ENCODE assay signal across 21 cellular contexts in genomic region chr5:14374100-14374499, GRCh38.
DNase-seq lines count a peak whose midpoint lies in the region; ATAC-seq and TF ChIP-seq lines count a peak whose summit lies in the region.
"Had no signal": no experiment of that assay in that cellular context is flagged by ENCODE, and none has a peak within 500 bp of the region (broad histone marks: within the 10 kb centered on the region; RNA-seq: fewer than 3 reads in every experiment).

No MANE protein-coding gene starts in this region.

- H3K27ac ChIP-seq in epithelial cell of prostate = peak overlapping the region; percentile 25
- H3K27ac ChIP-seq: HL-60, SJSA1, tibial nerve, WERI-Rb-1 had no signal

- DNase-seq in NCI-H526 treated with DMSO at 0.1 percent for 48 hours (lab: John Stamatoyannopoulos, UW) = peak; percentile 19
- peak; percentile 16 for DNase-seq in epithelial cell of prostate (ENCODE audit: low read depth, low spot score)
- DNase-seq in renal cortical epithelial cell (ENCODE audit: low read depth) = peak; percentile 14
- no peak for DNase-seq in NCI-H1694 treated with DMSO at 0.1 percent for 48 hours (lab: John Stamatoyannopoulos, UW)
- DNase-seq: activated CD4-positive, alpha-beta T cell treated with anti-CD3 and anti-CD28 coated beads, Interleukin-2, amount 50 U/mL, for 48 hours; activated effector memory CD4-positive, alpha-beta T cell treated with anti-CD3 and anti-CD28 coated beads, Interleukin-2, amount 50 U/mL, for 16 hours; CD4-positive, alpha-beta memory T cell; central memory CD4-positive, alpha-beta T cell; DMS153; erythroblast; HCEC 1CT; IMR-90; midbrain; stimulated activated naive B cell treated with anti-CD40 and anti-IgM and Interleukin-4, amounts not matched to agents 10 μg/mL and 1 μg/mL and 100 μg/mL, for 72 hours; WERI-Rb-1 had no signal

- ATAC-seq in GM19351 (IDR thresholded peaks at IDR 0.05; ENCODE audit: unreplicated experiment) = peak; percentile 42
- no peak for ATAC-seq in GM18867 (IDR thresholded peaks at IDR 0.05; ENCODE audit: unreplicated experiment)
- no peak for ATAC-seq in SK-N-SH treated with all-trans-retinoic acid at 6 μM for 48 hours
- ATAC-seq: stimulated activated naive B cell treated with anti-CD40 and anti-IgM and Interleukin-4, amounts not matched to agents 10 μg/mL and 1 μg/mL and 100 μg/mL, for 72 hours had no signal

TF ChIP-seq in SK-N-SH treated with all-trans-retinoic acid at 6 μM for 48 hours, 23 proteins besides CTCF, POLR2A, EP300 and RAD21:
- no peak for TF ChIP-seq RARB (CRISPR knock-in tag; IDR thresholded peaks at IDR 0.05)
- TF ChIP-seq ZC3H10 (CRISPR knock-in tag; IDR thresholded peaks at IDR 0.05) = no peak
- no peak for TF ChIP-seq ARNTL (CRISPR knock-in tag; IDR thresholded peaks at IDR 0.05; ENCODE audit: borderline replicate concordance, low read depth)
- TF ChIP-seq, protein P1, sequence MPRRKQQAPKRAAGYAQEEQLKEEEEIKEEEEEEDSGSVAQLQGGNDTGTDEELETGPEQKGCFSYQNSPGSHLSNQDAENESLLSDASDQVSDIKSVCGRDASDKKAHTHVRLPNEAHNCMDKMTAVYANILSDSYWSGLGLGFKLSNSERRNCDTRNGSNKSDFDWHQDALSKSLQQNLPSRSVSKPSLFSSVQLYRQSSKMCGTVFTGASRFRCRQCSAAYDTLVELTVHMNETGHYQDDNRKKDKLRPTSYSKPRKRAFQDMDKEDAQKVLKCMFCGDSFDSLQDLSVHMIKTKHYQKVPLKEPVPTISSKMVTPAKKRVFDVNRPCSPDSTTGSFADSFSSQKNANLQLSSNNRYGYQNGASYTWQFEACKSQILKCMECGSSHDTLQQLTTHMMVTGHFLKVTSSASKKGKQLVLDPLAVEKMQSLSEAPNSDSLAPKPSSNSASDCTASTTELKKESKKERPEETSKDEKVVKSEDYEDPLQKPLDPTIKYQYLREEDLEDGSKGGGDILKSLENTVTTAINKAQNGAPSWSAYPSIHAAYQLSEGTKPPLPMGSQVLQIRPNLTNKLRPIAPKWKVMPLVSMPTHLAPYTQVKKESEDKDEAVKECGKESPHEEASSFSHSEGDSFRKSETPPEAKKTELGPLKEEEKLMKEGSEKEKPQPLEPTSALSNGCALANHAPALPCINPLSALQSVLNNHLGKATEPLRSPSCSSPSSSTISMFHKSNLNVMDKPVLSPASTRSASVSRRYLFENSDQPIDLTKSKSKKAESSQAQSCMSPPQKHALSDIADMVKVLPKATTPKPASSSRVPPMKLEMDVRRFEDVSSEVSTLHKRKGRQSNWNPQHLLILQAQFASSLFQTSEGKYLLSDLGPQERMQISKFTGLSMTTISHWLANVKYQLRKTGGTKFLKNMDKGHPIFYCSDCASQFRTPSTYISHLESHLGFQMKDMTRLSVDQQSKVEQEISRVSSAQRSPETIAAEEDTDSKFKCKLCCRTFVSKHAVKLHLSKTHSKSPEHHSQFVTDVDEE (CRISPR knock-in tag; IDR thresholded peaks at IDR 0.05) = no peak
- TF ChIP-seq, protein P2, sequence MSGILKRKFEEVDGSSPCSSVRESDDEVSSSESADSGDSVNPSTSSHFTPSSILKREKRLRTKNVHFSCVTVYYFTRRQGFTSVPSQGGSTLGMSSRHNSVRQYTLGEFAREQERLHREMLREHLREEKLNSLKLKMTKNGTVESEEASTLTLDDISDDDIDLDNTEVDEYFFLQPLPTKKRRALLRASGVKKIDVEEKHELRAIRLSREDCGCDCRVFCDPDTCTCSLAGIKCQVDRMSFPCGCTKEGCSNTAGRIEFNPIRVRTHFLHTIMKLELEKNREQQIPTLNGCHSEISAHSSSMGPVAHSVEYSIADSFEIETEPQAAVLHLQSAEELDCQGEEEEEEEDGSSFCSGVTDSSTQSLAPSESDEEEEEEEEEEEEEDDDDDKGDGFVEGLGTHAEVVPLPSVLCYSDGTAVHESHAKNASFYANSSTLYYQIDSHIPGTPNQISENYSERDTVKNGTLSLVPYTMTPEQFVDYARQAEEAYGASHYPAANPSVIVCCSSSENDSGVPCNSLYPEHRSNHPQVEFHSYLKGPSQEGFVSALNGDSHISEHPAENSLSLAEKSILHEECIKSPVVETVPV (CRISPR knock-in tag; IDR thresholded peaks at IDR 0.05) = no peak
TF ChIP-seq in SK-N-SH treated with all-trans-retinoic acid at 6 μM for 48 hours: peak in this region for 0.
